ENCODE assay signal across 19 cellular contexts in the genomic region with DNA sequence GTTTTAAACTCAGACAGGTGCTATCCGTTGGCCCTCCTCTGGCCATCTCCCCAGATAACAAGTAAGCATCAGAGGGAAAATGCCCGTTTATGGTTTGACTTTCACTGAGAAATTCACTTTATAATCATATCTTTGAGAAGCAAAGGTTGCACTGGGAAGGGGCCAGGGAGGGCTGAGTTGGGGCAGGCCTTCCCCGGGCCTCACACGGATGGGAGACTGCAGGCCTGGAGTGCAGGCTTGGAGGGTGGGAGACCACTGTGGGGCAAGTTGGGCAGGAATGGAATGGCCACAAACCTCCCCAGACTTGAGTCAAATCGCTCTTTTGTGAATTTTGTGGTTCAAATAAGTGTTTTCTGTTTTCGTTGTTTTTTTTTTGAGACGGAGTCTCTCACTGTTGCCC.
DNase-seq lines count a peak whose midpoint lies in the region; ATAC-seq and TF ChIP-seq lines count a peak whose summit lies in the region.
"Had no signal": no experiment of that assay in that cellular context is flagged by ENCODE, and none has a peak within 500 bp of the region (broad histone marks: within the 10 kb centered on the region; RNA-seq: fewer than 3 reads in every experiment).

No MANE protein-coding gene starts in this region.

- no peak for ATAC-seq in Right ventricle myocardium inferior
- no peak for ATAC-seq in WTC11
- no peak for ATAC-seq in activated T-cell treated with anti-CD3 and anti-CD28 coated beads, Interleukin-2, amount 50 U/mL, for 4 hours
- ATAC-seq in psoas muscle = no peak

- H3K27ac Mint-ChIP-seq in WTC11 = 0 out of 2 replicates have a peak overlapping the region, but pooled peaks have one; percentile 23
- H3K27ac Mint-ChIP-seq: B cell; CD4-positive, alpha-beta T cell; CD8-positive, alpha-beta memory T cell had no signal

- H3K36me3 ChIP-seq in cardiac muscle cell (no peaks in the 10 kb centered on the region), mesenchymal stem cell (ENCODE audit: control insufficient read depth in 1 of 2, insufficient read depth in 2 of 2, low read depth in 1 of 2, low read length in 2 of 2) (no peaks in the 10 kb centered on the region), psoas muscle (ENCODE audit: insufficient read depth in 1 of 2, low read depth in 1 of 2) (no peaks in the 10 kb centered on the region)
- H3K36me3 ChIP-seq: BLaER1 treated with 17β-estradiol and CSF1 and Interleukin-3, amounts not matched to agents 10 nM and 100 nM had no signal

- peaks cover 6% of the 10 kb centered on the region for H3K9me3 Mint-ChIP-seq in WTC11
- no peaks in the 10 kb centered on the region for H3K9me3 Mint-ChIP-seq in activated T-cell treated with anti-CD3 and anti-CD28 coated beads, Interleukin-2, amount 50 U/mL, for 4 hours
- H3K9me3 Mint-ChIP-seq: CD4-positive, alpha-beta T cell; CD8-positive, alpha-beta memory T cell had no signal

- no peak for TF ChIP-seq CTCF in cardiac muscle cell (IDR thresholded peaks at IDR 0.05; ENCODE audit: low read depth, low read length)
- TF ChIP-seq CTCF in WTC11 (IDR thresholded peaks at IDR 0.05) = no peak
- no peak for TF ChIP-seq CTCF in psoas muscle (IDR thresholded peaks at IDR 0.05)

- no peak overlapping the region for H3K9ac ChIP-seq in mesenchymal stem cell (ENCODE audit: low read length)
- H3K9ac ChIP-seq: BLaER1 treated with 17β-estradiol and CSF1 and Interleukin-3, amounts not matched to agents 10 nM and 100 nM; GM23248 had no signal

- H3K9me3 ChIP-seq in cardiac muscle cell (ENCODE audit: low read depth) = no peaks in the 10 kb centered on the region
- no peaks in the 10 kb centered on the region for H3K9me3 ChIP-seq in mesenchymal stem cell (ENCODE audit: control insufficient read depth, low read length)
- no peaks in the 10 kb centered on the region for H3K9me3 ChIP-seq in psoas muscle

- no peaks in the 10 kb centered on the region for H3K27me3 ChIP-seq in cardiac muscle cell
- H3K27me3 ChIP-seq in mesenchymal stem cell (ENCODE audit: control insufficient read depth in 1 of 2, insufficient read depth in 1 of 2, low read length in 2 of 2) = peaks cover 0 to 7% of the 10 kb centered on the region in 2 experiments
- no peaks in the 10 kb centered on the region for H3K27me3 ChIP-seq in psoas muscle (ENCODE audit: insufficient read depth in 3 of 3, low read length in 2 of 3)
- H3K27me3 ChIP-seq: BLaER1 treated with 17β-estradiol and CSF1 and Interleukin-3, amounts not matched to agents 10 nM and 100 nM had no signal

- no peaks in the 10 kb centered on the region; the same call in 1 of the 2 replicates for H3K27me3 Mint-ChIP-seq in WTC11 (ENCODE audit: low read depth)
- no peaks in the 10 kb centered on the region for H3K27me3 Mint-ChIP-seq in activated T-cell treated with anti-CD3 and anti-CD28 coated beads, Interleukin-2, amount 50 U/mL, for 4 hours (ENCODE audit: low read depth)
- H3K27me3 Mint-ChIP-seq: B cell; CD4-positive, alpha-beta T cell had no signal

- POLR2A ChIA-PET in WTC11 (lab: Charles Lee) = no interaction called here

- no peak overlapping the region for H2BK12ac ChIP-seq in mesenchymal stem cell (ENCODE audit: low read length in 2 of 2)

- H4K8ac ChIP-seq in mesenchymal stem cell (ENCODE audit: low read length) = no peak overlapping the region

- intact Hi-C loops in Right ventricle myocardium inferior (cut with DNase I) = no loop called here
- intact Hi-C loops in psoas muscle (cut with DNase I) = no loop called here

- H2BK15ac ChIP-seq in mesenchymal stem cell (ENCODE audit: low read depth, poor library complexity, severe bottlenecking) = no peak overlapping the region

- no peaks in the 10 kb centered on the region for H3K36me3 Mint-ChIP-seq in WTC11
- no peaks in the 10 kb centered on the region for H3K36me3 Mint-ChIP-seq in activated T-cell treated with anti-CD3 and anti-CD28 coated beads, Interleukin-2, amount 50 U/mL, for 4 hours (ENCODE audit: insufficient read depth)
- H3K36me3 Mint-ChIP-seq: CD14-positive monocyte; CD8-positive, alpha-beta memory T cell had no signal

- H3K4me1 Mint-ChIP-seq in WTC11 = peaks cover 54% of the 10 kb centered on the region
- no peaks in the 10 kb centered on the region for H3K4me1 Mint-ChIP-seq in activated T-cell treated with anti-CD3 and anti-CD28 coated beads, Interleukin-2, amount 50 U/mL, for 4 hours (ENCODE audit: low read depth)
- H3K4me1 Mint-ChIP-seq: B cell; CD14-positive monocyte; CD8-positive, alpha-beta memory T cell had no signal

- H3K79me1 ChIP-seq in mesenchymal stem cell (replicated peaks; ENCODE audit: low read length, poor library complexity, severe bottlenecking) = no peaks in the 10 kb centered on the region

- H3K4me2 ChIP-seq in mesenchymal stem cell (ENCODE audit: low read length, poor library complexity, severe bottlenecking) = no peak overlapping the region

- no peak overlapping the region for H3K18ac ChIP-seq in mesenchymal stem cell (ENCODE audit: low read depth in 1 of 2, low read length in 2 of 2)

- H3K4ac ChIP-seq in mesenchymal stem cell (ENCODE audit: low read depth in 1 of 2, low read length in 2 of 2) = no peak overlapping the region

- H4K91ac ChIP-seq in mesenchymal stem cell (ENCODE audit: low read length) = no peak overlapping the region

- DNase-seq in cardiac muscle cell (ENCODE audit: low read depth in 1 of 2, low spot score in 1 of 2) = no peak
- DNase-seq in Right ventricle myocardium inferior (ENCODE audit: missing footprints) = no peak
- DNase-seq in WTC11 (ENCODE audit: low spot score) = no peak
- peak; percentile 11 for DNase-seq in islet precursor cell
- no peak for DNase-seq in activated T-cell treated with anti-CD3 and anti-CD28 coated beads, Interleukin-2, amount 50 U/mL, for 4 hours
- DNase-seq in mesenchymal stem cell = no peak
- DNase-seq in psoas muscle = no peak
- no peak for DNase-seq in hippocampal formation (lab: John Stamatoyannopoulos, UW)
- DNase-seq: CD4-positive, alpha-beta T cell; CD8-positive, alpha-beta memory T cell; DMS 273 treated with DMSO at 0.1 percent for 48 hours; DMS79; GF-D8; GM23248; HCEC 1CT had no signal

- peaks cover 52% of the 10 kb centered on the region for H3K4me1 ChIP-seq in cardiac muscle cell (ENCODE audit: low read depth)
- no peaks in the 10 kb centered on the region for H3K4me1 ChIP-seq in mesenchymal stem cell (ENCODE audit: control insufficient read depth, insufficient read depth, low read depth, low read length)
- H3K4me1 ChIP-seq in psoas muscle = no peaks in the 10 kb centered on the region

- peak overlapping the region; percentile 99 for H3K27ac ChIP-seq in cardiac muscle cell
- H3K27ac ChIP-seq in mesenchymal stem cell (ENCODE audit: low read length, poor library complexity, severe bottlenecking) = no peak overlapping the region
- no peak overlapping the region for H3K27ac ChIP-seq in psoas muscle
- H3K27ac ChIP-seq: 22Rv1; BLaER1 treated with 17β-estradiol and CSF1 and Interleukin-3, amounts not matched to agents 10 nM and 100 nM; GM23248 had no signal

- H3K14ac ChIP-seq in mesenchymal stem cell (ENCODE audit: low read length in 2 of 2) = no peak overlapping the region

- no peak overlapping the region for H2AFZ ChIP-seq in mesenchymal stem cell (ENCODE audit: low read depth, low read length)
- H2AFZ ChIP-seq: GM23248 had no signal

- no peak overlapping the region for H3K4me3 Mint-ChIP-seq in WTC11
- no peak overlapping the region for H3K4me3 Mint-ChIP-seq in activated T-cell treated with anti-CD3 and anti-CD28 coated beads, Interleukin-2, amount 50 U/mL, for 4 hours
- H3K4me3 Mint-ChIP-seq: B cell; CD14-positive monocyte; CD4-positive, alpha-beta T cell; CD8-positive, alpha-beta memory T cell had no signal

- no peak overlapping the region for H3K4me3 ChIP-seq in cardiac muscle cell
- no peak overlapping the region for H3K4me3 ChIP-seq in mesenchymal stem cell (ENCODE audit: insufficient read depth in 1 of 2, low read depth in 1 of 2, low read length in 2 of 2)
- H3K4me3 ChIP-seq in psoas muscle = no peak overlapping the region
- H3K4me3 ChIP-seq: BLaER1 treated with 17β-estradiol and CSF1 and Interleukin-3, amounts not matched to agents 10 nM and 100 nM; GM23248 had no signal

- 73% methylated on average over 6 of the region's 7 CpGs for whole genome bisulfite sequencing in mesenchymal stem cell
- WGBS in psoas muscle, 3 donors = 94 to 95% (median 94%) methylated on average over 7 of the region's 7 CpGs

- H2BK120ac ChIP-seq in mesenchymal stem cell (ENCODE audit: low read depth, low read length) = no peak overlapping the region

- H2AK5ac ChIP-seq in mesenchymal stem cell (ENCODE audit: low read length, severe bottlenecking) = no peak overlapping the region

- H3K23ac ChIP-seq in mesenchymal stem cell (ENCODE audit: low read length in 2 of 2) = no peak overlapping the region

- CTCF ChIA-PET in WTC11 (lab: Charles Lee) = interaction anchor here (1.4 kb wide), 1 partner anchor 9 kb away, joined by 5 read pairs; no protein-coding TSS in a partner anchor

- no peak overlapping the region for H2BK5ac ChIP-seq in mesenchymal stem cell (ENCODE audit: low read depth, low read length, poor library complexity, severe bottlenecking)

TF ChIP-seq in WTC11, 78 proteins besides CTCF, POLR2A, EP300 and RAD21 (continues in another document):
- TF ChIP-seq FOXK1 (CRISPR knock-in tag; IDR thresholded peaks at IDR 0.05) (no peak), ELF4 (CRISPR knock-in tag; IDR thresholded peaks at IDR 0.05; ENCODE audit: low read depth) (no peak), JAZF1 (CRISPR knock-in tag; IDR thresholded peaks at IDR 0.05) (no peak), IRF2 (CRISPR knock-in tag; IDR thresholded peaks at IDR 0.05; ENCODE audit: borderline replicate concordance, low read depth) (no peak), OVOL2 (CRISPR knock-in tag; IDR thresholded peaks at IDR 0.05; ENCODE audit: borderline replicate concordance) (no peak), JUN (CRISPR knock-in tag; IDR thresholded peaks at IDR 0.05) (no peak), TP53 (CRISPR knock-in tag; IDR thresholded peaks at IDR 0.05) (no peak), ZNF138 (CRISPR knock-in tag; conservative IDR thresholded peaks at IDR 0.05) (no peak)
